9 cellular contexts compared by ENCODE assay signal in the genomic region with DNA sequence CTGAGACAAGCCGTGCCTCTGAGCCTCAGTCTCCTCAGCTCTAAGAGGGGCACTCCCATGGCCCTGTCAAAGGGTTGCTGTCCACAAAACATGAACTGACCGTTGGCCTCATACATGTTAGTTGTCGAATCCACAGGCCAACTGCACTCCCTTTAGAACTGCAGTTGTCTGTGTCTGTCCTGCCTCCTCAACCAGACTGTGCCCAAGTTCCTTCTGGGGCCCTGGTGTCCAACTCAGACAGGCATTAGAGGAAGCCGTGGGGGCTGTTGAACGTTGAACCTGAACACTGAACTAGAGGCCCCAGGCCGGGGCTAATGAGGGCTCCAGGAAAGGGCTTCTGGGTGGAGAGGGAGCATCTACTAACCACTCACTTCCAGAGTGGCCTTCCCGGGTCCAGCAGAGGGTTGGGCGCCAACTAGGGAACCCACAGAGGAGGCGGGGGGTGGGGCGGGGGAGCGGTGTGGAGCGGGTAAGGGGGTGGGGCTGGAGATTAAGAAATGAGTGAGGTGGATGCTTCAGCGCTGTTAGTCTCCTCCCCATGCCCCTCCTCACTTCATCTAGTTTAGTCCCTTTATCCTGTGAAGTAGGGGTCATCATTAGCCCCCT. TPM values are rescaled to one million over a fixed set of nuclear protein-coding genes. Genes with fewer than 3 reads are reported as not detected.
A peak's percentile ranks its signal among the peaks of the same experiment; 100 is the strongest.
DNase-seq lines count a peak whose midpoint lies in the region; ATAC-seq, FAIRE-seq and TF ChIP-seq lines count a peak whose summit lies in the region.
"Had no signal": no experiment of that assay in that cellular context is flagged by ENCODE, and none has a peak within 500 bp of the region (broad histone marks: within the 10 kb centered on the region; RNA-seq: fewer than 3 reads in every experiment).

A gene with protein sequence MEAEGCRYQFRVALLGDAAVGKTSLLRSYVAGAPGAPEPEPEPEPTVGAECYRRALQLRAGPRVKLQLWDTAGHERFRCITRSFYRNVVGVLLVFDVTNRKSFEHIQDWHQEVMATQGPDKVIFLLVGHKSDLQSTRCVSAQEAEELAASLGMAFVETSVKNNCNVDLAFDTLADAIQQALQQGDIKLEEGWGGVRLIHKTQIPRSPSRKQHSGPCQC (plus strand): TSS at position 558 of the 606 bp plus-strand sequence. CDS start 247 bp downstream, outside the sequence.

- H3K27me3 ChIP-seq in K562 (ENCODE audit: control insufficient read depth in 2 of 2, insufficient read depth in 2 of 2, low read length in 2 of 2), result peaks cover 5 to 6% of the 10 kb centered on the region in 2 experiments; a peak in 3 of 5 replicates

- no peak within 1 kb of the TSS for H3K4me2 ChIP-seq in K562 (ENCODE audit: insufficient read depth, low read length)

- peaks cover 11% of the 10 kb centered on the region for H4K20me1 ChIP-seq in K562 (replicated peaks; ENCODE audit: control insufficient read depth, insufficient read depth, low read length)

- FAIRE-seq in K562 (lab: Jason Lieb, UNC), result no peak

- no peaks in the 10 kb centered on the region for H3K9me1 ChIP-seq in K562 (ENCODE audit: control insufficient read depth, insufficient read depth, low read length)

- no peak within 1 kb of the TSS for H3K27ac Mint-ChIP-seq in stimulated activated naive CD8-positive, alpha-beta T cell treated with anti-CD3 and anti-CD28 coated beads, Interleukin-15, Interleukin-2, amounts not matched to agents 100 ng/mL and 50 ng/mL, for 24 hours

- H3K79me2 ChIP-seq in K562 (ENCODE audit: control insufficient read depth, insufficient read depth, low read length), result no peaks in the 10 kb centered on the region

- ATAC-seq in K562 (peak; percentile 33), left colon (peak; percentile 5)

- H2AFZ ChIP-seq in K562 (ENCODE audit: low read depth, low read length), result no peak within 1 kb of the TSS

- H3K9ac ChIP-seq in K562 (ENCODE audit: insufficient read depth in 1 of 2, low read depth in 2 of 2, low read length in 2 of 2), result peak within 1 kb of the TSS in 1 of 2 experiments; percentile 40; a peak in 1 of 4 replicates

- peaks cover 10% of the 10 kb centered on the region for H3K4me1 Mint-ChIP-seq in stimulated activated naive CD8-positive, alpha-beta T cell treated with anti-CD3 and anti-CD28 coated beads, Interleukin-15, Interleukin-2, amounts not matched to agents 100 ng/mL and 50 ng/mL, for 24 hours (ENCODE audit: low read depth)

- no peaks in the 10 kb centered on the region for H3K36me3 ChIP-seq in K562 (ENCODE audit: control insufficient read depth, insufficient read depth, low read length)

- DNase-seq in DMS 273 (lab: John Stamatoyannopoulos, UW; ENCODE audit: unreplicated experiment), result peak; percentile 55
- no peak for DNase-seq in DMS 273 treated with DMSO at 0.1 percent for 48 hours (lab: John Stamatoyannopoulos, UW)
- DNase-seq in KBM-7, result peak; percentile 39
- peak; percentile 19 to 84 (median 62) for DNase-seq in K562 (ENCODE audit: extremely low read depth in 1 of 4, low spot score in 3 of 4)
- peak; percentile 41 to 60 for DNase-seq in left colon
- no peak for DNase-seq in pons (ENCODE audit: low spot score)
- DNase-seq in NCI-H446 (lab: John Stamatoyannopoulos, UW), result no peak

- H3K9me3 ChIP-seq in K562 (replicated peaks; ENCODE audit: control insufficient read depth, insufficient read depth, low read depth, low read length), result no peaks in the 10 kb centered on the region

- TF ChIP-seq EP300 in K562 (IDR thresholded peaks at IDR 0.05; ENCODE audit: low read length), result no peak

- in situ Hi-C loops in KBM-7 (cut with MboI; ENCODE audit: low pct_unique_long_range_greater_than_20kb, low sequenced_read_pairs) (no loop called here), K562 (cut with MboI) (no loop called here)

- H3K4me3 ChIP-seq in K562, result no peak within 1 kb of the TSS

- no peak for TF ChIP-seq RAD21 in K562 (CRISPR knock-in tag; conservative IDR thresholded peaks at IDR 0.05 in 1 of 2, IDR thresholded peaks at IDR 0.05 in 1 of 2)

- H3K4me1 ChIP-seq in K562 (replicated peaks in 1 of 2; ENCODE audit: control insufficient read depth in 2 of 2, insufficient read depth in 2 of 2, low read length in 2 of 2), result peaks cover 4 to 13% of the 10 kb centered on the region in 2 experiments

- BruUV-seq in K562 (replicated peaks; lab: Mats Ljungman, UMichigan), result no TSS peak

- no peak for TF ChIP-seq CTCF in K562 (IDR thresholded peaks at IDR 0.05 in 2 of 3, conservative IDR thresholded peaks at IDR 0.05 in 1 of 3; ENCODE audit: insufficient read depth in 2 of 3, low read depth in 1 of 3, low read length in 3 of 3)

- H3K36me3 Mint-ChIP-seq in stimulated activated naive CD8-positive, alpha-beta T cell treated with anti-CD3 and anti-CD28 coated beads, Interleukin-15, Interleukin-2, amounts not matched to agents 100 ng/mL and 50 ng/mL, for 24 hours (ENCODE audit: low read depth), result peaks cover 3% of the 10 kb centered on the region

- TF ChIP-seq POLR2A in K562 (conservative IDR thresholded peaks at IDR 0.05), result no peak

- CTCF ChIA-PET in K562 (lab: Yijun Ruan, JAX; ENCODE audit: low intra/inter-chr PET ratio), result no interaction called here

- POLR2A ChIA-PET in K562 (lab: Yijun Ruan, JAX), result interaction anchor here (0.6 to 1.0 kb wide), 3 partner anchors 10 to 148 kb away, joined by 3 to 6 read pairs (median 3); no protein-coding TSS in a partner anchor

- intact Hi-C loops in K562 (cut with micrococcal nuclease), result no loop called here
- intact Hi-C loops in left colon (cut with DNase I, micrococcal nuclease), result no loop called here

- peak within 1 kb of the TSS; percentile 76 for H3K4me3 Mint-ChIP-seq in stimulated activated naive CD8-positive, alpha-beta T cell treated with anti-CD3 and anti-CD28 coated beads, Interleukin-15, Interleukin-2, amounts not matched to agents 100 ng/mL and 50 ng/mL, for 24 hours

- no peak within 1 kb of the TSS for H3K27ac ChIP-seq in K562 (ENCODE audit: extremely low read depth, low read depth, low read length)
- H3K27ac ChIP-seq: 22Rv1 had no signal

- 11% methylated on average over 13 of the region's 13 CpGs for WGBS in K562 (ENCODE audit: insufficient coverage, low coverage, missing lambda C conversion rate)

- H3K9me3 Mint-ChIP-seq in stimulated activated naive CD8-positive, alpha-beta T cell treated with anti-CD3 and anti-CD28 coated beads, Interleukin-15, Interleukin-2, amounts not matched to agents 100 ng/mL and 50 ng/mL, for 24 hours, result no peaks in the 10 kb centered on the region

- H3K27me3 Mint-ChIP-seq in stimulated activated naive CD8-positive, alpha-beta T cell treated with anti-CD3 and anti-CD28 coated beads, Interleukin-15, Interleukin-2, amounts not matched to agents 100 ng/mL and 50 ng/mL, for 24 hours, result peaks cover 7% of the 10 kb centered on the region

RNA-seq across cellular contexts. Expression of the gene that starts here (rescaled TPM):
- not detected in 2 replicates for total RNA-seq in K562 (2011; cell fraction: chromatin; rRNA removed; ENCODE audit: low replicate concordance)
- total RNA-seq in K562 (2011; cell fraction: nucleolus; rRNA removed), result not detected in 2 replicates
- total RNA-seq in K562 (2011; cell fraction: nucleoplasm; rRNA removed), result not detected in 2 replicates
- total RNA-seq in K562 (2014; rRNA removed), result 0.14 TPM in 1 of 2 replicates, not detected in the other
- total RNA-seq in K562 (2014; rRNA removed; fragmentation: Illumina TruSeq; extraction: Trizol), result not detected in 2 replicates
- 0.07 and 0.15 TPM in 2 replicates for total RNA-seq in K562 (2015; rRNA removed; fragmentation: Illumina TruSeq; extraction: Trizol)
- total RNA-seq in K562 (2021), result not detected in 2 replicates
- 0.12 TPM in 1 of 2 replicates, not detected in the other for polyA plus RNA-seq in K562 (2011; rRNA removed)
- polyA plus RNA-seq in K562 (2011; cell fraction: cytosol; rRNA removed), result 0.15 and 0.24 TPM in 2 replicates
- polyA plus RNA-seq in K562 (2011; cell fraction: nucleus; rRNA removed), result 0.20 TPM in 1 of 2 replicates, not detected in the other
- polyA plus RNA-seq in K562 (2012), result 0.14 and 0.18 TPM in 2 replicates
- not detected in 2 replicates for polyA plus RNA-seq in K562 (2014; fragmentation: Illumina TruSeq; extraction: Trizol)
- polyA plus RNA-seq in K562 (2014; fragmentation: Nextera tagmentation; extraction: Ambion mirVana), result not detected
- polyA plus RNA-seq in K562 (2014; rRNA removed), result 0.05 and 0.12 TPM in 2 replicates
- not detected in 2 replicates for polyA minus RNA-seq in K562 (2011; rRNA and poly(A)+ RNA removed)
- polyA minus RNA-seq in K562 (2011; cell fraction: cytosol; rRNA and poly(A)+ RNA removed), result not detected in 2 replicates
- not detected in 2 replicates for polyA minus RNA-seq in K562 (2011; cell fraction: nucleus; rRNA and poly(A)+ RNA removed)
- total RNA-seq in left colon, result 1 to 10 TPM; 3.0 to 4.7 TPM

Comparison
In these comparisons a context has a peak if more than half of its experiments do, and no peak if none do; other contexts are left out.
1. DNase-seq: peak in DMS 273 (single experiment), KBM-7 (single experiment) and left colon (2 of 2); none in DMS 273 treated with DMSO at 0.1 percent for 48 hours (single experiment), pons (single experiment) and NCI-H446 (0 of 2).
2. Peak in DNase-seq and ATAC-seq in K562; RNA of the gene not detected or under 1 TPM.